Comparison of ENCODE assay signal across 16 cellular contexts in genomic region chr13:92938481-92939020, GRCh38.
A peak's percentile ranks its signal among the peaks of the same experiment; 100 is the strongest.
DNase-seq lines count a peak whose midpoint lies in the region; ATAC-seq, FAIRE-seq and TF ChIP-seq lines count a peak whose summit lies in the region.
"Had no signal": no experiment of that assay in that cellular context is flagged by ENCODE, and none has a peak within 500 bp of the region (broad histone marks: within the 10 kb centered on the region; RNA-seq: fewer than 3 reads in every experiment).

No MANE protein-coding gene starts in this region.

- no peak overlapping the region for H4K8ac ChIP-seq in neuronal stem cell (ENCODE audit: low read depth, low read length)

- CTCF ChIA-PET in HepG2 (lab: Yijun Ruan, JAX; ENCODE audit: low intra/inter-chr PET ratio, low total read pairs) = no interaction called here

- no peak overlapping the region for H3K14ac ChIP-seq in neuronal stem cell (ENCODE audit: low read length)

- H3K27ac ChIP-seq in HepG2 (ENCODE audit: extremely low read length, insufficient read depth, low read length) (no peak overlapping the region), right lobe of liver (no peak overlapping the region), iPS-18a (ENCODE audit: low read length) (peak overlapping the region; percentile 15), neuronal stem cell (replicated peaks; ENCODE audit: low read length) (no peak overlapping the region)
- H3K27ac ChIP-seq: 22Rv1, GM23248 had no signal

- no peak overlapping the region for H2BK120ac ChIP-seq in neuronal stem cell (ENCODE audit: low read depth, low read length)

- no peak for TF ChIP-seq EP300 in HepG2 (IDR thresholded peaks at IDR 0.05; ENCODE audit: low read depth in 2 of 2, low read length in 2 of 2)
- TF ChIP-seq EP300 in HepG2 (CRISPR knock-in tag; IDR thresholded peaks at IDR 0.05; ENCODE audit: borderline replicate concordance) = no peak

- H3K79me1 ChIP-seq in neuronal stem cell (ENCODE audit: low read depth, low read length) = no peaks in the 10 kb centered on the region

- no peak overlapping the region for H3K4me2 ChIP-seq in HepG2 (ENCODE audit: low read depth, low read length)
- no peak overlapping the region for H3K4me2 ChIP-seq in neuronal stem cell (ENCODE audit: insufficient read depth, low read length, poor library complexity, severe bottlenecking)

- H3K4me3 ChIP-seq in HepG2 (replicated peaks in 1 of 3; ENCODE audit: insufficient read depth in 1 of 3, low read depth in 2 of 3, low read length in 3 of 3) = no peak overlapping the region
- no peak overlapping the region for H3K4me3 ChIP-seq in right lobe of liver
- H3K4me3 ChIP-seq in iPS-18a (ENCODE audit: low read length) = no peak overlapping the region
- H3K4me3 ChIP-seq in neuronal stem cell (ENCODE audit: low read length in 2 of 2) = no peak overlapping the region
- H3K4me3 ChIP-seq: GM23248 had no signal

- H3K9ac ChIP-seq in HepG2 (ENCODE audit: insufficient read depth, low read depth, low read length) = no peak overlapping the region
- no peak overlapping the region for H3K9ac ChIP-seq in iPS-18a (ENCODE audit: low read length)
- H3K9ac ChIP-seq in neuronal stem cell (ENCODE audit: low read depth, low read length, poor library complexity) = no peak overlapping the region
- H3K9ac ChIP-seq: GM23248 had no signal

- no peaks in the 10 kb centered on the region for H4K20me1 ChIP-seq in HepG2 (ENCODE audit: insufficient read depth, low read length)

- H3K36me3 ChIP-seq in HepG2 (replicated peaks in 1 of 2; ENCODE audit: control insufficient read depth in 1 of 2, insufficient read depth in 2 of 2, low read length in 2 of 2) (no peaks in the 10 kb centered on the region), right lobe of liver (no peaks in the 10 kb centered on the region), iPS-18a (ENCODE audit: control insufficient read depth, low read depth, low read length) (no peaks in the 10 kb centered on the region), neuronal stem cell (replicated peaks in 1 of 2; ENCODE audit: control insufficient read depth in 2 of 2, insufficient read depth in 2 of 2, low read length in 2 of 2) (no peaks in the 10 kb centered on the region)

- 57% methylated on average over 8 of the region's 8 CpGs for WGBS in HepG2 (ENCODE audit: low lambda C conversion rate)
- 83% methylated on average over 8 of the region's 8 CpGs for WGBS in right lobe of liver (ENCODE audit: insufficient coverage, low coverage, low lambda C conversion rate, missing lambda C conversion rate)
- no CpG with 5 or more reads among the region's 8 CpGs for WGBS in neuronal stem cell (ENCODE audit: extremely low coverage in 2 of 2, insufficient read length in 2 of 2, insufficient replicate concordance in 1 of 2), 2 donors

- BruUV-seq in HepG2 (replicated peaks; lab: Mats Ljungman, UMichigan) = no TSS peak

- no peak for FAIRE-seq in HepG2 (lab: Jason Lieb, UNC)
- FAIRE-seq: GM18507 had no signal

- no peak overlapping the region for H3K23ac ChIP-seq in neuronal stem cell (ENCODE audit: low read depth, low read length, poor library complexity)

- no peaks in the 10 kb centered on the region for H3K79me2 ChIP-seq in HepG2 (ENCODE audit: insufficient read depth, low read length)

- H2AFZ ChIP-seq in HepG2 (ENCODE audit: low read length) (no peak overlapping the region), neuronal stem cell (ENCODE audit: low read length) (peak overlapping the region; percentile 59)
- H2AFZ ChIP-seq: GM23248 had no signal

- H3K27me3 ChIP-seq in HepG2 (ENCODE audit: control insufficient read depth in 1 of 2, insufficient read depth in 2 of 2, low read length in 2 of 2) (no peaks in the 10 kb centered on the region), right lobe of liver (no peaks in the 10 kb centered on the region), iPS-18a (ENCODE audit: control insufficient read depth, insufficient read depth, low read length) (no peaks in the 10 kb centered on the region), neuronal stem cell (ENCODE audit: control insufficient read depth in 3 of 3, insufficient read depth in 3 of 3, low read depth in 1 of 3, low read length in 3 of 3) (no peaks in the 10 kb centered on the region)

- H3K4ac ChIP-seq in neuronal stem cell (ENCODE audit: low read length) = no peak overlapping the region

- H2BK5ac ChIP-seq in neuronal stem cell (ENCODE audit: low read length) = no peak overlapping the region

- H3K18ac ChIP-seq in neuronal stem cell (ENCODE audit: low read length) = no peak overlapping the region

- POLR2A ChIA-PET in HepG2 (lab: Yijun Ruan, JAX) = no interaction called here

- intact Hi-C loops in HepG2 (cut with micrococcal nuclease; ENCODE audit: unreplicated experiment) (no loop called here), right lobe of liver (cut with DNase I) (no loop called here), posterior cingulate gyrus (cut with DNase I) (no loop called here)

- no peak overlapping the region for H4K91ac ChIP-seq in neuronal stem cell (ENCODE audit: low read depth, low read length, poor library complexity)

- TF ChIP-seq RAD21 in HepG2 (CRISPR knock-in tag; IDR thresholded peaks at IDR 0.05) = no peak

- no peak overlapping the region for H2BK12ac ChIP-seq in neuronal stem cell (ENCODE audit: low read length)

- no peak overlapping the region for H2AK5ac ChIP-seq in neuronal stem cell (ENCODE audit: low read depth, low read length)

- peak; percentile 22 for DNase-seq in NCI-H146 (lab: John Stamatoyannopoulos, UW)
- no peak for DNase-seq in NCI-H146 treated with DMSO at 0.1 percent for 48 hours (lab: John Stamatoyannopoulos, UW; ENCODE audit: unreplicated experiment)
- DNase-seq in HepG2 (ENCODE audit: low spot score) = no peak
- no peak for DNase-seq in right lobe of liver
- DNase-seq in neuronal stem cell (ENCODE audit: low spot score) = no peak
- no peak for DNase-seq in SHP77 treated with DMSO at 0.1 percent for 48 hours (lab: John Stamatoyannopoulos, UW)
- DNase-seq in posterior cingulate gyrus = no peak
- DNase-seq: Caco-2; CD8-positive, alpha-beta T cell; DMS53; GF-D8; GM23248; H9 had no signal

- TF ChIP-seq CTCF in HepG2 (CRISPR knock-in tag; IDR thresholded peaks at IDR 0.05) = no peak
- TF ChIP-seq CTCF in right lobe of liver (IDR thresholded peaks at IDR 0.05) = no peak

- H3K9me3 ChIP-seq in HepG2 (ENCODE audit: low read length) = no peaks in the 10 kb centered on the region
- no peaks in the 10 kb centered on the region for H3K9me3 ChIP-seq in right lobe of liver
- no peaks in the 10 kb centered on the region for H3K9me3 ChIP-seq in iPS-18a (ENCODE audit: control insufficient read depth, low read depth, low read length)
- H3K9me3 ChIP-seq in neuronal stem cell (replicated peaks in 1 of 2; ENCODE audit: control insufficient read depth in 2 of 2, insufficient read depth in 1 of 2, low read depth in 1 of 2, low read length in 2 of 2) = no peaks in the 10 kb centered on the region
- H3K9me3 ChIP-seq: Caco-2 had no signal

- in situ Hi-C loops in HepG2 (cut with HindIII; ENCODE audit: extremely low pct_ligation_motif_present, low pct_unique_long_range_greater_than_20kb) = no loop called here

- TF ChIP-seq POLR2A in HepG2 (IDR thresholded peaks at IDR 0.05; ENCODE audit: insufficient read depth in 1 of 2, low read depth in 2 of 2, low read length in 2 of 2) (no peak), right lobe of liver (IDR thresholded peaks at IDR 0.05) (no peak)

- ATAC-seq in HepG2 (no peak), right lobe of liver (no peak)
- ATAC-seq: CD8-positive, alpha-beta T cell had no signal

- H2BK15ac ChIP-seq in neuronal stem cell (ENCODE audit: low read length) = no peak overlapping the region

- H3K4me1 ChIP-seq in HepG2 (ENCODE audit: insufficient read depth, low read length) (no peaks in the 10 kb centered on the region), right lobe of liver (no peaks in the 10 kb centered on the region), iPS-18a (ENCODE audit: control insufficient read depth, low read depth, low read length) (peaks cover 6% of the 10 kb centered on the region), neuronal stem cell (ENCODE audit: control insufficient read depth in 2 of 2, insufficient read depth in 1 of 2, low read depth in 1 of 2, low read length in 2 of 2) (peaks cover 0 to 7% of the 10 kb centered on the region in 2 donors)
- H3K4me1 ChIP-seq: Caco-2 had no signal

TF ChIP-seq in HepG2, 621 proteins besides CTCF, POLR2A, EP300 and RAD21:
- TF ChIP-seq ATF7 (IDR thresholded peaks at IDR 0.05) = peak; percentile 91
- no peak for TF ChIP-seq ATF7 (CRISPR knock-in tag; IDR thresholded peaks at IDR 0.05)
- no peak for TF ChIP-seq HOXD1 (CRISPR knock-in tag; IDR thresholded peaks at IDR 0.05)
- TF ChIP-seq TMF1 (CRISPR knock-in tag; IDR thresholded peaks at IDR 0.05; ENCODE audit: low read depth) = no peak
- TF ChIP-seq CREB1 (IDR thresholded peaks at IDR 0.05) = peak; percentile 85
- no peak for TF ChIP-seq CREB1 (CRISPR knock-in tag; IDR thresholded peaks at IDR 0.05)
- TF ChIP-seq ZNF276 (CRISPR knock-in tag; IDR thresholded peaks at IDR 0.05; ENCODE audit: low read depth) = no peak
